14 cellular contexts compared by ENCODE assay signal in genomic region chr13:27079421-27079958, GRCh38.
DNase-seq lines count a peak whose midpoint lies in the region; ATAC-seq and TF ChIP-seq lines count a peak whose summit lies in the region.
"Had no signal": no experiment of that assay in that cellular context is flagged by ENCODE, and none has a peak within 500 bp of the region (broad histone marks: within the 10 kb centered on the region; RNA-seq: fewer than 3 reads in every experiment).

No MANE protein-coding gene starts in this region.

- no peaks in the 10 kb centered on the region for H3K79me2 ChIP-seq in Karpas-422 (ENCODE audit: low read length)

- DNase-seq in cardiac muscle cell (ENCODE audit: low read depth in 1 of 2, low spot score in 1 of 2): peak; percentile 10 to 72
- no peak for DNase-seq in heart left ventricle
- DNase-seq in adipocyte (ENCODE audit: low read depth): peak; percentile 84
- DNase-seq in iPS-NIHi7 (ENCODE audit: extremely low spot score): peak; percentile 73
- DNase-seq in putamen (ENCODE audit: low spot score): no peak
- no peak for DNase-seq in dermis blood vessel endothelial cell
- no peak for DNase-seq in Karpas-422
- DNase-seq in cerebellum (ENCODE audit: low spot score): no peak
- DNase-seq: activated gamma-delta T cell; BE2C; effector CD4-positive, alpha-beta T cell; NCI-H774; stimulated activated naive CD4-positive, alpha-beta T cell had no signal

- H3K4me1 ChIP-seq in cardiac muscle cell (ENCODE audit: low read depth) (peaks cover 6% of the 10 kb centered on the region), heart left ventricle (peaks cover 0 to 18% (median 14%) of the 10 kb centered on the region in 12 donors), adipocyte (ENCODE audit: control insufficient read depth, insufficient read depth, low read length) (peaks cover 31% of the 10 kb centered on the region), Karpas-422 (ENCODE audit: low read length) (peaks cover 3% of the 10 kb centered on the region)
- H3K4me1 ChIP-seq: BE2C had no signal

- no peaks in the 10 kb centered on the region for H4K20me1 ChIP-seq in Karpas-422 (ENCODE audit: insufficient read depth, low read depth, low read length)

- no peak overlapping the region for H2AFZ ChIP-seq in Karpas-422 (ENCODE audit: low read length)

- H3K36me3 ChIP-seq in cardiac muscle cell (peaks cover 6% of the 10 kb centered on the region), heart left ventricle (peaks cover 0 to 42% (median 15%) of the 10 kb centered on the region in 9 donors), adipocyte (ENCODE audit: control insufficient read depth, insufficient read depth, low read length, severe bottlenecking) (peaks cover 21% of the 10 kb centered on the region), Karpas-422 (ENCODE audit: insufficient read depth, low read length) (no peaks in the 10 kb centered on the region)

- TF ChIP-seq CTCF in cardiac muscle cell (IDR thresholded peaks at IDR 0.05; ENCODE audit: low read depth, low read length) (no peak), heart left ventricle (IDR thresholded peaks at IDR 0.05) (no peak)

- H3K27me3 ChIP-seq in cardiac muscle cell (no peaks in the 10 kb centered on the region), heart left ventricle (no peaks in the 10 kb centered on the region), adipocyte (replicated peaks; ENCODE audit: control insufficient read depth, insufficient read depth, low read length) (no peaks in the 10 kb centered on the region), Karpas-422 (ENCODE audit: low read length) (no peaks in the 10 kb centered on the region)
- H3K27me3 ChIP-seq: BE2C had no signal

- H3K4me2 ChIP-seq in Karpas-422 (ENCODE audit: low read depth, low read length, poor library complexity, severe bottlenecking): no peak overlapping the region

- H3K9me2 ChIP-seq in Karpas-422 (replicated peaks; ENCODE audit: insufficient read depth, low read length): no peaks in the 10 kb centered on the region

- H3K27ac ChIP-seq in cardiac muscle cell: peak overlapping the region; percentile 43
- H3K27ac ChIP-seq in heart left ventricle: no peak overlapping the region
- H3K27ac ChIP-seq in Karpas-422 (ENCODE audit: low read length): no peak overlapping the region

- intact Hi-C loops in heart left ventricle (cut with DNase I): loop anchor here in 2 of 10 donors (2.0 to 5.0 kb wide), 2 partner anchors 61 to 83 kb away; no protein-coding TSS in a partner anchor

- no peak for ATAC-seq in heart left ventricle
- ATAC-seq: GM12878 had no signal

- H3K4me3 ChIP-seq in cardiac muscle cell: no peak overlapping the region
- no peak overlapping the region for H3K4me3 ChIP-seq in heart left ventricle
- H3K4me3 ChIP-seq in adipocyte (ENCODE audit: low read length): no peak overlapping the region
- no peak overlapping the region for H3K4me3 ChIP-seq in Karpas-422 (ENCODE audit: low read length)
- H3K4me3 ChIP-seq: GM12878 had no signal

- no peak for TF ChIP-seq POLR2A in heart left ventricle (IDR thresholded peaks at IDR 0.05)

- H3K9ac ChIP-seq in adipocyte (ENCODE audit: low read length) (no peak overlapping the region), Karpas-422 (ENCODE audit: low read length) (no peak overlapping the region)

- 75 to 84% (median 76%) methylated on average over 3 of the region's 3 CpGs for WGBS in heart left ventricle, 4 donors

- H3K9me3 ChIP-seq in cardiac muscle cell (ENCODE audit: low read depth): no peaks in the 10 kb centered on the region
- H3K9me3 ChIP-seq in heart left ventricle: no peaks in the 10 kb centered on the region
- no peaks in the 10 kb centered on the region for H3K9me3 ChIP-seq in adipocyte (ENCODE audit: control insufficient read depth, low read length)
- H3K9me3 ChIP-seq in Karpas-422 (ENCODE audit: low read length): no peaks in the 10 kb centered on the region
- H3K9me3 ChIP-seq: BE2C had no signal

Comparison
In these comparisons a context has a peak if more than half of its experiments do, and no peak if none do; other contexts are left out.
1. DNase-seq: peak in cardiac muscle cell (2 of 2), adipocyte (single experiment) and iPS-NIHi7 (single experiment); none in heart left ventricle (0 of 5), putamen (single experiment), dermis blood vessel endothelial cell (single experiment), Karpas-422 (single experiment) and cerebellum (single experiment).